In genomic region chr10:69861251-69862240, GRCh38 we compare ENCODE assay signal across 1 cellular context.
A peak's percentile ranks its signal among the peaks of the same experiment; 100 is the strongest.
TF ChIP-seq lines count a peak whose summit lies in the region.

No MANE protein-coding gene starts in this region.

TF ChIP-seq in K562, 482 proteins besides CTCF, POLR2A, EP300 and RAD21 (continued from another document and continues in another):
- TF ChIP-seq, protein P1, sequence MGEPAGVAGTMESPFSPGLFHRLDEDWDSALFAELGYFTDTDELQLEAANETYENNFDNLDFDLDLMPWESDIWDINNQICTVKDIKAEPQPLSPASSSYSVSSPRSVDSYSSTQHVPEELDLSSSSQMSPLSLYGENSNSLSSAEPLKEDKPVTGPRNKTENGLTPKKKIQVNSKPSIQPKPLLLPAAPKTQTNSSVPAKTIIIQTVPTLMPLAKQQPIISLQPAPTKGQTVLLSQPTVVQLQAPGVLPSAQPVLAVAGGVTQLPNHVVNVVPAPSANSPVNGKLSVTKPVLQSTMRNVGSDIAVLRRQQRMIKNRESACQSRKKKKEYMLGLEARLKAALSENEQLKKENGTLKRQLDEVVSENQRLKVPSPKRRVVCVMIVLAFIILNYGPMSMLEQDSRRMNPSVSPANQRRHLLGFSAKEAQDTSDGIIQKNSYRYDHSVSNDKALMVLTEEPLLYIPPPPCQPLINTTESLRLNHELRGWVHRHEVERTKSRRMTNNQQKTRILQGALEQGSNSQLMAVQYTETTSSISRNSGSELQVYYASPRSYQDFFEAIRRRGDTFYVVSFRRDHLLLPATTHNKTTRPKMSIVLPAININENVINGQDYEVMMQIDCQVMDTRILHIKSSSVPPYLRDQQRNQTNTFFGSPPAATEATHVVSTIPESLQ (CRISPR knock-in tag; IDR thresholded peaks at IDR 0.05): no peak
- TF ChIP-seq IRF9 (tag; IDR thresholded peaks at IDR 0.05) (no peak), CBX1 (IDR thresholded peaks at IDR 0.05; ENCODE audit: low read depth) (no peak), YBX1 (IDR thresholded peaks at IDR 0.05) (no peak), PREB (CRISPR knock-in tag; IDR thresholded peaks at IDR 0.05) (no peak), MED1 (CRISPR knock-in tag; IDR thresholded peaks at IDR 0.05; ENCODE audit: borderline replicate concordance) (no peak), USF2 (CRISPR knock-in tag; IDR thresholded peaks at IDR 0.05) (no peak), GATAD2B (IDR thresholded peaks at IDR 0.05; ENCODE audit: borderline replicate concordance) (no peak), KDM1A (IDR thresholded peaks at IDR 0.05) (peak; percentile 78 to 83), SMC3 (conservative IDR thresholded peaks at IDR 0.05; ENCODE audit: insufficient read depth, low read depth, low read length) (no peak), MTA1 (IDR thresholded peaks at IDR 0.05; ENCODE audit: borderline replicate concordance) (no peak), NFIC (IDR thresholded peaks at IDR 0.05) (peak; percentile 37; the same call in 1 of the 2 replicates), RCOR1 (IDR thresholded peaks at IDR 0.05; ENCODE audit: borderline replicate concordance in 1 of 2, low read depth in 2 of 2, low read length in 2 of 2) (peak in 1 of 2 experiments; percentile 73; a peak in 1 of 4 replicates), MYBL2 (IDR thresholded peaks at IDR 0.05; ENCODE audit: low read depth) (no peak), MYBL2 (CRISPR knock-in tag; IDR thresholded peaks at IDR 0.05; ENCODE audit: borderline replicate concordance) (no peak), CBFB (CRISPR knock-in tag; IDR thresholded peaks at IDR 0.05) (no peak), ATF7 (IDR thresholded peaks at IDR 0.05) (no peak), HSF4 (CRISPR knock-in tag; IDR thresholded peaks at IDR 0.05; ENCODE audit: borderline replicate concordance) (no peak), SMARCC2 (IDR thresholded peaks at IDR 0.05; ENCODE audit: low read depth) (no peak), ZBTB34 (CRISPR knock-in tag; IDR thresholded peaks at IDR 0.05) (no peak), HOXB6 (CRISPR knock-in tag; IDR thresholded peaks at IDR 0.05; ENCODE audit: borderline replicate concordance) (no peak), RBM39 (optimal IDR thresholded peaks at IDR 0.05; ENCODE audit: low read depth, low read length) (no peak)
- TF ChIP-seq, protein P2, sequence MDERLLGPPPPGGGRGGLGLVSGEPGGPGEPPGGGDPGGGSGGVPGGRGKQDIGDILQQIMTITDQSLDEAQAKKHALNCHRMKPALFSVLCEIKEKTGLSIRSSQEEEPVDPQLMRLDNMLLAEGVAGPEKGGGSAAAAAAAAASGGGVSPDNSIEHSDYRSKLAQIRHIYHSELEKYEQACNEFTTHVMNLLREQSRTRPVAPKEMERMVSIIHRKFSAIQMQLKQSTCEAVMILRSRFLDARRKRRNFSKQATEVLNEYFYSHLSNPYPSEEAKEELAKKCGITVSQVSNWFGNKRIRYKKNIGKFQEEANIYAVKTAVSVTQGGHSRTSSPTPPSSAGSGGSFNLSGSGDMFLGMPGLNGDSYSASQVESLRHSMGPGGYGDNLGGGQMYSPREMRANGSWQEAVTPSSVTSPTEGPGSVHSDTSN (CRISPR knock-in tag; IDR thresholded peaks at IDR 0.05; ENCODE audit: low read depth): no peak
- TF ChIP-seq, protein P2 (tag; conservative IDR thresholded peaks at IDR 0.05; ENCODE audit: low read depth): peak; percentile 92
- TF ChIP-seq, protein P3, sequence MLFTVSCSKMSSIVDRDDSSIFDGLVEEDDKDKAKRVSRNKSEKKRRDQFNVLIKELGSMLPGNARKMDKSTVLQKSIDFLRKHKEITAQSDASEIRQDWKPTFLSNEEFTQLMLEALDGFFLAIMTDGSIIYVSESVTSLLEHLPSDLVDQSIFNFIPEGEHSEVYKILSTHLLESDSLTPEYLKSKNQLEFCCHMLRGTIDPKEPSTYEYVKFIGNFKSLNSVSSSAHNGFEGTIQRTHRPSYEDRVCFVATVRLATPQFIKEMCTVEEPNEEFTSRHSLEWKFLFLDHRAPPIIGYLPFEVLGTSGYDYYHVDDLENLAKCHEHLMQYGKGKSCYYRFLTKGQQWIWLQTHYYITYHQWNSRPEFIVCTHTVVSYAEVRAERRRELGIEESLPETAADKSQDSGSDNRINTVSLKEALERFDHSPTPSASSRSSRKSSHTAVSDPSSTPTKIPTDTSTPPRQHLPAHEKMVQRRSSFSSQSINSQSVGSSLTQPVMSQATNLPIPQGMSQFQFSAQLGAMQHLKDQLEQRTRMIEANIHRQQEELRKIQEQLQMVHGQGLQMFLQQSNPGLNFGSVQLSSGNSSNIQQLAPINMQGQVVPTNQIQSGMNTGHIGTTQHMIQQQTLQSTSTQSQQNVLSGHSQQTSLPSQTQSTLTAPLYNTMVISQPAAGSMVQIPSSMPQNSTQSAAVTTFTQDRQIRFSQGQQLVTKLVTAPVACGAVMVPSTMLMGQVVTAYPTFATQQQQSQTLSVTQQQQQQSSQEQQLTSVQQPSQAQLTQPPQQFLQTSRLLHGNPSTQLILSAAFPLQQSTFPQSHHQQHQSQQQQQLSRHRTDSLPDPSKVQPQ (CRISPR knock-in tag; IDR thresholded peaks at IDR 0.05; ENCODE audit: borderline replicate concordance): no peak
- TF ChIP-seq, protein P4, sequence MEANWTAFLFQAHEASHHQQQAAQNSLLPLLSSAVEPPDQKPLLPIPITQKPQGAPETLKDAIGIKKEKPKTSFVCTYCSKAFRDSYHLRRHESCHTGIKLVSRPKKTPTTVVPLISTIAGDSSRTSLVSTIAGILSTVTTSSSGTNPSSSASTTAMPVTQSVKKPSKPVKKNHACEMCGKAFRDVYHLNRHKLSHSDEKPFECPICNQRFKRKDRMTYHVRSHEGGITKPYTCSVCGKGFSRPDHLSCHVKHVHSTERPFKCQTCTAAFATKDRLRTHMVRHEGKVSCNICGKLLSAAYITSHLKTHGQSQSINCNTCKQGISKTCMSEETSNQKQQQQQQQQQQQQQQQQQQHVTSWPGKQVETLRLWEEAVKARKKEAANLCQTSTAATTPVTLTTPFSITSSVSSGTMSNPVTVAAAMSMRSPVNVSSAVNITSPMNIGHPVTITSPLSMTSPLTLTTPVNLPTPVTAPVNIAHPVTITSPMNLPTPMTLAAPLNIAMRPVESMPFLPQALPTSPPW (CRISPR knock-in tag; IDR thresholded peaks at IDR 0.05): no peak
- TF ChIP-seq, protein P5, sequence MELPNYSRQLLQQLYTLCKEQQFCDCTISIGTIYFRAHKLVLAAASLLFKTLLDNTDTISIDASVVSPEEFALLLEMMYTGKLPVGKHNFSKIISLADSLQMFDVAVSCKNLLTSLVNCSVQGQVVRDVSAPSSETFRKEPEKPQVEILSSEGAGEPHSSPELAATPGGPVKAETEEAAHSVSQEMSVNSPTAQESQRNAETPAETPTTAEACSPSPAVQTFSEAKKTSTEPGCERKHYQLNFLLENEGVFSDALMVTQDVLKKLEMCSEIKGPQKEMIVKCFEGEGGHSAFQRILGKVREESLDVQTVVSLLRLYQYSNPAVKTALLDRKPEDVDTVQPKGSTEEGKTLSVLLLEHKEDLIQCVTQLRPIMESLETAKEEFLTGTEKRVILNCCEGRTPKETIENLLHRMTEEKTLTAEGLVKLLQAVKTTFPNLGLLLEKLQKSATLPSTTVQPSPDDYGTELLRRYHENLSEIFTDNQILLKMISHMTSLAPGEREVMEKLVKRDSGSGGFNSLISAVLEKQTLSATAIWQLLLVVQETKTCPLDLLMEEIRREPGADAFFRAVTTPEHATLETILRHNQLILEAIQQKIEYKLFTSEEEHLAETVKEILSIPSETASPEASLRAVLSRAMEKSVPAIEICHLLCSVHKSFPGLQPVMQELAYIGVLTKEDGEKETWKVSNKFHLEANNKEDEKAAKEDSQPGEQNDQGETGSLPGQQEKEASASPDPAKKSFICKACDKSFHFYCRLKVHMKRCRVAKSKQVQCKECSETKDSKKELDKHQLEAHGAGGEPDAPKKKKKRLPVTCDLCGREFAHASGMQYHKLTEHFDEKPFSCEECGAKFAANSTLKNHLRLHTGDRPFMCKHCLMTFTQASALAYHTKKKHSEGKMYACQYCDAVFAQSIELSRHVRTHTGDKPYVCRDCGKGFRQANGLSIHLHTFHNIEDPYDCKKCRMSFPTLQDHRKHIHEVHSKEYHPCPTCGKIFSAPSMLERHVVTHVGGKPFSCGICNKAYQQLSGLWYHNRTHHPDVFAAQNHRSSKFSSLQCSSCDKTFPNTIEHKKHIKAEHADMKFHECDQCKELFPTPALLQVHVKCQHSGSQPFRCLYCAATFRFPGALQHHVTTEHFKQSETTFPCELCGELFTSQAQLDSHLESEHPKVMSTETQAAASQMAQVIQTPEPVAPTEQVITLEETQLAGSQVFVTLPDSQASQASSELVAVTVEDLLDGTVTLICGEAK (IDR thresholded peaks at IDR 0.05): no peak
- TF ChIP-seq, protein P5 (CRISPR knock-in tag; IDR thresholded peaks at IDR 0.05): no peak
